ENCODE assay signal across 28 cellular contexts in genomic region chr1:229263254-229263653, GRCh38.
"Had no signal": no experiment of that assay in that cellular context is flagged by ENCODE, and none has a peak within 500 bp of the region (broad histone marks: within the 10 kb centered on the region; RNA-seq: fewer than 3 reads in every experiment).

No MANE protein-coding gene starts in this region.

- H3K4me3 ChIP-seq: neural progenitor cell, ovary, psoas muscle, right lobe of liver, sigmoid colon, stomach, thoracic aorta, thyroid gland, tibial nerve, upper lobe of right lung, uterus had no signal

- H3K4me1 ChIP-seq: neural progenitor cell, parathyroid adenoma, psoas muscle, right lobe of liver, sigmoid colon, uterus had no signal

- H3K36me3 ChIP-seq: neural progenitor cell, ovary, right lobe of liver, sigmoid colon, stomach, thoracic aorta, thyroid gland, upper lobe of right lung, uterus had no signal

- H3K27ac ChIP-seq: neural progenitor cell, ovary, parathyroid adenoma, psoas muscle, right lobe of liver, sigmoid colon, stomach, thoracic aorta, thyroid gland, tibial nerve, upper lobe of right lung, uterus had no signal

- H3K9ac ChIP-seq: neural progenitor cell, parathyroid adenoma had no signal

- H3K4me2 ChIP-seq: neural progenitor cell had no signal

- H2AFZ ChIP-seq: neural progenitor cell, parathyroid adenoma had no signal

- H3K27me3 ChIP-seq: neural progenitor cell, ovary, right lobe of liver, sigmoid colon, stomach, thyroid gland, tibial nerve, upper lobe of right lung, uterus had no signal

- H3K4me3 Mint-ChIP-seq: natural killer cell; nephron; neural progenitor cell; stimulated activated effector memory CD8-positive, alpha-beta T cell treated with anti-CD3 and anti-CD28 coated beads, Interleukin-12 subunit alpha, Interleukin-12 subunit beta, amount 100 ng/mL, for 72 hours; stimulated activated naive B cell treated with anti-CD40 and anti-IgM and Interleukin-4, amounts not matched to agents 10 μg/mL and 1 μg/mL and 100 μg/mL, for 72 hours; stimulated activated naive CD8-positive, alpha-beta T cell treated with anti-CD3 and anti-CD28 coated beads, Interleukin-15, Interleukin-2, amounts not matched to agents 100 ng/mL and 50 ng/mL, for 24 hours; type B pancreatic cell had no signal

- H3K27me3 Mint-ChIP-seq: progenitor cell of endocrine pancreas; stimulated activated naive B cell treated with anti-CD40 and anti-IgM and Interleukin-4, amounts not matched to agents 10 μg/mL and 1 μg/mL and 100 μg/mL, for 72 hours; stimulated activated naive CD8-positive, alpha-beta T cell treated with anti-CD3 and anti-CD28 coated beads, Interleukin-15, Interleukin-2, amounts not matched to agents 100 ng/mL and 50 ng/mL, for 24 hours; type B pancreatic cell had no signal

- FAIRE-seq: small intestine had no signal

- H3K9me3 ChIP-seq: ovary, right lobe of liver, sigmoid colon, thoracic aorta, thyroid gland, upper lobe of right lung, uterus had no signal

- H3K9me3 Mint-ChIP-seq: natural killer cell had no signal

- H3K27ac Mint-ChIP-seq: natural killer cell; nephron; neural progenitor cell; progenitor cell of endocrine pancreas; stimulated activated naive B cell treated with anti-CD40 and anti-IgM and Interleukin-4, amounts not matched to agents 10 μg/mL and 1 μg/mL and 100 μg/mL, for 72 hours; stimulated activated naive CD8-positive, alpha-beta T cell treated with anti-CD3 and anti-CD28 coated beads, Interleukin-15, Interleukin-2, amounts not matched to agents 100 ng/mL and 50 ng/mL, for 24 hours; type B pancreatic cell had no signal

- DNase-seq: natural killer cell; occipital lobe; ovary; posterior cingulate gyrus; psoas muscle; right cardiac atrium; right lobe of liver; sigmoid colon; small intestine; stimulated activated CD4-positive, alpha-beta T cell treated with anti-CD3 and anti-CD28 coated beads, Interleukin-15, amount 100 ng/mL, for 24 hours; stimulated activated CD4-positive, alpha-beta T cell treated with anti-CD3 and anti-CD28 coated beads, Interleukin-2, amount 100 ng/mL, for 24 hours; stimulated activated CD4-positive, alpha-beta T cell treated with anti-CD3 and anti-CD28 coated beads, Interleukin-2, amount 100 ng/mL, for 48 hours; stimulated activated CD4-positive, alpha-beta T cell treated with anti-CD3 and anti-CD28 coated beads, Interleukin-4, amount 100 ng/mL, for 24 hours; stimulated activated naive B cell treated with anti-CD40 and anti-IgM and Interleukin-4, amounts not matched to agents 10 μg/mL and 1 μg/mL and 100 μg/mL, for 72 hours; stimulated activated naive CD4-positive, alpha-beta T cell treated with Interleukin-2 at 50 U/mL for 16 hours; stomach; thyroid gland; upper lobe of right lung; uterus had no signal

- ATAC-seq: natural killer cell; psoas muscle; right cardiac atrium; right lobe of liver; stimulated activated effector memory CD8-positive, alpha-beta T cell treated with anti-CD3 and anti-CD28 coated beads, Interleukin-12 subunit alpha, Interleukin-12 subunit beta, amount 100 ng/mL, for 72 hours; stimulated activated naive B cell treated with anti-CD40 and anti-IgM and Interleukin-4, amounts not matched to agents 10 μg/mL and 1 μg/mL and 100 μg/mL, for 72 hours; upper lobe of right lung had no signal

- H3K79me2 ChIP-seq: parathyroid adenoma had no signal

- H3K4me1 Mint-ChIP-seq: nephron had no signal

- H3K36me3 Mint-ChIP-seq: natural killer cell; stimulated activated effector memory CD8-positive, alpha-beta T cell treated with anti-CD3 and anti-CD28 coated beads, Interleukin-12 subunit alpha, Interleukin-12 subunit beta, amount 100 ng/mL, for 72 hours had no signal
